2 cellular contexts compared by ENCODE assay signal in the genomic region with DNA sequence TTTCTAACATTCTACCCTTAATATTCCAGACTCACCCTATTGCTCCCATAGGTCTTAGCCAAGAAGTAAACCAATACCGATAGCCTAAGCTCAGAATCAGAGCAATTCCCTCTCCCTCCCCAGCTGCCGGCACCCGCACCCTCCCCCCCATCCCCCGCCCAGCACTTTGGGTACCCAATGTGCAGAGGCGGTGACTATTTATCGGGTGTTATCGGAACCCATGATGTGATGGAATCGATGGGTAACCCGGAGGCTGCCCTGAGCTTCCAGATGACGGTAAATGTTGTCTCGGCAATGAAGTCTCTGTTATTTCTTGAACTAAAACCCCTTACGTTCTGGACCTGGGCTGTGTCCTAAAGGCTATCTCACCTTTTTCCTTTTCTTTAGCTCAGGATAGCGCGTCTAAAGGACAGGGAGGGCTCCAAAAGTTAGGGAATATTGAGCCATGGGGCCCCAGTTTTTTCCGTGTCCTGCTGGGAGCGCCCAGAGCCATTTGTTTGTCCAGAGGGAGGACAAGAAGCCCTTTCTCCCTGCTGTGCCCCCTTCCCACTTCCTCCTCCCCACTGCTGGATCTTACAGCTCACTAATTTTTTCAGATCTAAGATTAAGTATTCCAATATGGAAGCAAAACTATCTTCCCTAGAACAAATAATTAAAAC.
TF ChIP-seq lines count a peak whose summit lies in the region.

No MANE protein-coding gene starts in this region.

TF ChIP-seq in HEK293, 187 proteins besides CTCF, POLR2A, EP300 and RAD21 (continued from another document):
- TF ChIP-seq, protein P1, sequence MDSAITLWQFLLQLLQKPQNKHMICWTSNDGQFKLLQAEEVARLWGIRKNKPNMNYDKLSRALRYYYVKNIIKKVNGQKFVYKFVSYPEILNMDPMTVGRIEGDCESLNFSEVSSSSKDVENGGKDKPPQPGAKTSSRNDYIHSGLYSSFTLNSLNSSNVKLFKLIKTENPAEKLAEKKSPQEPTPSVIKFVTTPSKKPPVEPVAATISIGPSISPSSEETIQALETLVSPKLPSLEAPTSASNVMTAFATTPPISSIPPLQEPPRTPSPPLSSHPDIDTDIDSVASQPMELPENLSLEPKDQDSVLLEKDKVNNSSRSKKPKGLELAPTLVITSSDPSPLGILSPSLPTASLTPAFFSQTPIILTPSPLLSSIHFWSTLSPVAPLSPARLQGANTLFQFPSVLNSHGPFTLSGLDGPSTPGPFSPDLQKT (IDR thresholded peaks at IDR 0.05; ENCODE audit: borderline replicate concordance, low read depth, low read length) = no peak
- TF ChIP-seq YY1 (tag by site-specific recombination; IDR thresholded peaks at IDR 0.05) = no peak
- TF ChIP-seq, protein P2, sequence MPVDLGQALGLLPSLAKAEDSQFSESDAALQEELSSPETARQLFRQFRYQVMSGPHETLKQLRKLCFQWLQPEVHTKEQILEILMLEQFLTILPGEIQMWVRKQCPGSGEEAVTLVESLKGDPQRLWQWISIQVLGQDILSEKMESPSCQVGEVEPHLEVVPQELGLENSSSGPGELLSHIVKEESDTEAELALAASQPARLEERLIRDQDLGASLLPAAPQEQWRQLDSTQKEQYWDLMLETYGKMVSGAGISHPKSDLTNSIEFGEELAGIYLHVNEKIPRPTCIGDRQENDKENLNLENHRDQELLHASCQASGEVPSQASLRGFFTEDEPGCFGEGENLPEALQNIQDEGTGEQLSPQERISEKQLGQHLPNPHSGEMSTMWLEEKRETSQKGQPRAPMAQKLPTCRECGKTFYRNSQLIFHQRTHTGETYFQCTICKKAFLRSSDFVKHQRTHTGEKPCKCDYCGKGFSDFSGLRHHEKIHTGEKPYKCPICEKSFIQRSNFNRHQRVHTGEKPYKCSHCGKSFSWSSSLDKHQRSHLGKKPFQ (tag by site-specific recombination; IDR thresholded peaks at IDR 0.05) = no peak
- TF ChIP-seq, protein P3, sequence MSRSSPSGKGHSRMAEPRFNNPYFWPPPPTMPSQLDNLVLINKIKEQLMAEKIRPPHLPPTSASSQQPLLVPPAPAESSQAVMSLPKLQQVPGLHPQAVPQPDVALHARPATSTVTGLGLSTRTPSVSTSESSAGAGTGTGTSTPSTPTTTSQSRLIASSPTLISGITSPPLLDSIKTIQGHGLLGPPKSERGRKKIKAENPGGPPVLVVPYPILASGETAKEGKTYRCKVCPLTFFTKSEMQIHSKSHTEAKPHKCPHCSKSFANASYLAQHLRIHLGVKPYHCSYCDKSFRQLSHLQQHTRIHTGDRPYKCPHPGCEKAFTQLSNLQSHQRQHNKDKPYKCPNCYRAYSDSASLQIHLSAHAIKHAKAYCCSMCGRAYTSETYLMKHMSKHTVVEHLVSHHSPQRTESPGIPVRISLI (tag by site-specific recombination; IDR thresholded peaks at IDR 0.05) = no peak
- TF ChIP-seq ZNF837 (tag by site-specific recombination; IDR thresholded peaks at IDR 0.05) = no peak
- no peak for TF ChIP-seq YY2 (tag by site-specific recombination; IDR thresholded peaks at IDR 0.05)
- TF ChIP-seq KLF9 (tag by site-specific recombination; IDR thresholded peaks at IDR 0.05; ENCODE audit: low read depth) = no peak
- TF ChIP-seq ZBTB48 (tag by site-specific recombination; IDR thresholded peaks at IDR 0.05) = no peak
- TF ChIP-seq SETDB1 (IDR thresholded peaks at IDR 0.05; ENCODE audit: insufficient read length, low read length) = no peak
- TF ChIP-seq ZNF558 (tag by site-specific recombination; IDR thresholded peaks at IDR 0.05) = no peak
- TF ChIP-seq ZNF596 (tag by site-specific recombination; IDR thresholded peaks at IDR 0.05) = no peak
- TF ChIP-seq, protein P4, sequence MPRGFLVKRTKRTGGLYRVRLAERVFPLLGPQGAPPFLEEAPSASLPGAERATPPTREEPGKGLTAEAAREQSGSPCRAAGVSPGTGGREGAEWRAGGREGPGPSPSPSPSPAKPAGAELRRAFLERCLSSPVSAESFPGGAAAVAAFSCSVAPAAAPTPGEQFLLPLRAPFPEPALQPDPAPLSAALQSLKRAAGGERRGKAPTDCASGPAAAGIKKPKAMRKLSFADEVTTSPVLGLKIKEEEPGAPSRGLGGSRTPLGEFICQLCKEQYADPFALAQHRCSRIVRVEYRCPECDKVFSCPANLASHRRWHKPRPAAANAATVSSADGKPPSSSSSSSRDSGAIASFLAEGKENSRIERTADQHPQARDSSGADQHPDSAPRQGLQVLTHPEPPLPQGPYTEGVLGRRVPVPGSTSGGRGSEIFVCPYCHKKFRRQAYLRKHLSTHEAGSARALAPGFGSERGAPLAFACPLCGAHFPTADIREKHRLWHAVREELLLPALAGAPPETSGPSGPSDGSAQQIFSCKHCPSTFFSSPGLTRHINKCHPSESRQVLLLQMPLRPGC (tag by site-specific recombination; IDR thresholded peaks at IDR 0.05) = no peak
- no peak for TF ChIP-seq ZNF670 (tag by site-specific recombination; IDR thresholded peaks at IDR 0.05; ENCODE audit: low read depth)
- TF ChIP-seq ZNF155 (tag by site-specific recombination; IDR thresholded peaks at IDR 0.05) = no peak
- TF ChIP-seq ZNF610 (tag by site-specific recombination; IDR thresholded peaks at IDR 0.05; ENCODE audit: borderline replicate concordance) = no peak

TF ChIP-seq in WTC11, 78 proteins besides CTCF, POLR2A, EP300 and RAD21 (continued from another document):
- TF ChIP-seq, protein P5, sequence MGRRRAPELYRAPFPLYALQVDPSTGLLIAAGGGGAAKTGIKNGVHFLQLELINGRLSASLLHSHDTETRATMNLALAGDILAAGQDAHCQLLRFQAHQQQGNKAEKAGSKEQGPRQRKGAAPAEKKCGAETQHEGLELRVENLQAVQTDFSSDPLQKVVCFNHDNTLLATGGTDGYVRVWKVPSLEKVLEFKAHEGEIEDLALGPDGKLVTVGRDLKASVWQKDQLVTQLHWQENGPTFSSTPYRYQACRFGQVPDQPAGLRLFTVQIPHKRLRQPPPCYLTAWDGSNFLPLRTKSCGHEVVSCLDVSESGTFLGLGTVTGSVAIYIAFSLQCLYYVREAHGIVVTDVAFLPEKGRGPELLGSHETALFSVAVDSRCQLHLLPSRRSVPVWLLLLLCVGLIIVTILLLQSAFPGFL (CRISPR knock-in tag; IDR thresholded peaks at IDR 0.05; ENCODE audit: borderline replicate concordance) = no peak
- TF ChIP-seq, protein P6, sequence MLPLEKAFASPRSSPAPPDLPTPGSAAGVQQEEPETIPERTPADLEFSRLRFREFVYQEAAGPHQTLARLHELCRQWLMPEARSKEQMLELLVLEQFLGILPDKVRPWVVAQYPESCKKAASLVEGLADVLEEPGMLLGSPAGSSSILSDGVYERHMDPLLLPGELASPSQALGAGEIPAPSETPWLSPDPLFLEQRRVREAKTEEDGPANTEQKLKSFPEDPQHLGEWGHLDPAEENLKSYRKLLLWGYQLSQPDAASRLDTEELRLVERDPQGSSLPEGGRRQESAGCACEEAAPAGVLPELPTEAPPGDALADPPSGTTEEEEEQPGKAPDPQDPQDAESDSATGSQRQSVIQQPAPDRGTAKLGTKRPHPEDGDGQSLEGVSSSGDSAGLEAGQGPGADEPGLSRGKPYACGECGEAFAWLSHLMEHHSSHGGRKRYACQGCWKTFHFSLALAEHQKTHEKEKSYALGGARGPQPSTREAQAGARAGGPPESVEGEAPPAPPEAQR (CRISPR knock-in tag; IDR thresholded peaks at IDR 0.05) = no peak
- no peak for TF ChIP-seq FOXP1 (CRISPR knock-in tag; IDR thresholded peaks at IDR 0.05; ENCODE audit: borderline replicate concordance)
- no peak for TF ChIP-seq TCF7 (CRISPR knock-in tag; IDR thresholded peaks at IDR 0.05; ENCODE audit: low read depth)
- TF ChIP-seq ZNF671 (CRISPR knock-in tag; IDR thresholded peaks at IDR 0.05) = no peak
- TF ChIP-seq MYBL2 (CRISPR knock-in tag; IDR thresholded peaks at IDR 0.05) = no peak
- TF ChIP-seq ZNF121 (CRISPR knock-in tag; IDR thresholded peaks at IDR 0.05) = no peak
- no peak for TF ChIP-seq ZBTB21 (CRISPR knock-in tag; IDR thresholded peaks at IDR 0.05; ENCODE audit: borderline replicate concordance)
- no peak for TF ChIP-seq ZNF423 (CRISPR knock-in tag; IDR thresholded peaks at IDR 0.05)
- TF ChIP-seq, protein P7, sequence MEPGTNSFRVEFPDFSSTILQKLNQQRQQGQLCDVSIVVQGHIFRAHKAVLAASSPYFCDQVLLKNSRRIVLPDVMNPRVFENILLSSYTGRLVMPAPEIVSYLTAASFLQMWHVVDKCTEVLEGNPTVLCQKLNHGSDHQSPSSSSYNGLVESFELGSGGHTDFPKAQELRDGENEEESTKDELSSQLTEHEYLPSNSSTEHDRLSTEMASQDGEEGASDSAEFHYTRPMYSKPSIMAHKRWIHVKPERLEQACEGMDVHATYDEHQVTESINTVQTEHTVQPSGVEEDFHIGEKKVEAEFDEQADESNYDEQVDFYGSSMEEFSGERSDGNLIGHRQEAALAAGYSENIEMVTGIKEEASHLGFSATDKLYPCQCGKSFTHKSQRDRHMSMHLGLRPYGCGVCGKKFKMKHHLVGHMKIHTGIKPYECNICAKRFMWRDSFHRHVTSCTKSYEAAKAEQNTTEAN (CRISPR knock-in tag; IDR thresholded peaks at IDR 0.05) = no peak
- no peak for TF ChIP-seq TEAD1 (CRISPR knock-in tag; IDR thresholded peaks at IDR 0.05)
